ENCODE assay signal across 7 cellular contexts in the genomic region with DNA sequence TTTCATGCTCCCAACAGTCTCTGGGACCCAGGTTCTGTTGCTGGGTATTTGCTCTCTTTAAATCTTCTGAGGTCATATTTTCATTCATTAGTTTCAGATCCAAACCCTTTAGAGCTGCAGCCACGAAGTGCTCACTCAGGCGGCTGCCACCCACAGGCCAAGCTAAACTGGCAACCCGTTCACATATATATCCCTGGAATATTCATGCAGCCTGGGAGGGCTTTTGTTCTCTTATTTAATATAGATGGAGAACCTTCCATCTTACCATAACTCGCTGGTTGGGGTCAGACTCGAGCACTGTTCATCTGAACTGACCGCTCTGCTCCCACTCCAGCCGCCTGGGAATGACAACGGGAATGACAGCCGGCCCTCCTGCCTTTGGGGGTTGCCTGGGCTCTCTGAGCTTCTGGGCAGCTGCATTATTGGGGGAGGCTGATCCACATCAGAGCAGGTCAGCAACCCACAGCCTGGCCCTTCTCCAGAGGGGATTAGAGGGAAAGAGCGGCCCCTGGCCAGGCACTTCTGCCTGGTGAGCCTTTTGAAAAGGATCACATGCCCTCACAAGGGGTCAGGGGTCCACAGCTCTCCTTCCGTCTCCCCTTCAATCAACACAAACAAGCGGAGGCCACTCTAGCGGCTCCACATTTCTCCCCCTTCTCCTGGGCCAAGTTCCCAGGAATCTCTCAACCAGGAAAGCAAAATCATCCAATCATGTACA. TPM values are rescaled to one million over a fixed set of nuclear protein-coding genes. Genes with fewer than 3 reads are reported as not detected.
A peak's percentile ranks its signal among the peaks of the same experiment; 100 is the strongest.
DNase-seq lines count a peak whose midpoint lies in the region; FAIRE-seq and TF ChIP-seq lines count a peak whose summit lies in the region.

No MANE protein-coding gene starts in this region.

- H3K27me3 ChIP-seq in WERI-Rb-1 (ENCODE audit: insufficient read depth, low read depth, severe bottlenecking) (no peaks in the 10 kb centered on the region), stomach (no peaks in the 10 kb centered on the region)

- CTCF ChIA-PET in activated naive CD4-positive, alpha-beta T cell treated with anti-CD3 and anti-CD28 coated beads, Interleukin-2, amount 10 ng/mL, durations not matched to agents 7 days and 5 days (lab: Charles Lee) = interaction anchor here (1.2 to 2.4 kb wide), 2 partner anchors 11 to 312 kb away, joined by 4 to 8 read pairs; no protein-coding TSS in a partner anchor

- TF ChIP-seq EP300 in stomach (IDR thresholded peaks at IDR 0.05) = no peak

- peaks cover 8% of the 10 kb centered on the region for H3K36me3 ChIP-seq in WERI-Rb-1
- H3K36me3 ChIP-seq in stomach = peaks cover 0 to 9% (median 0%) of the 10 kb centered on the region in 4 donors

- H3K9me3 ChIP-seq in WERI-Rb-1 (ENCODE audit: severe bottlenecking) = no peaks in the 10 kb centered on the region
- H3K9me3 ChIP-seq in stomach = no peaks in the 10 kb centered on the region

- FAIRE-seq in islet of Langerhans (lab: Jason Lieb, UNC) = peak; percentile 74
- FAIRE-seq in GM12892 (lab: Jason Lieb, UNC) = no peak

- 0 out of 2 replicates have a peak overlapping the region, but pooled peaks have one; percentile 34 for H3K27ac ChIP-seq in WERI-Rb-1
- H3K27ac ChIP-seq in stomach = peak overlapping the region; percentile 51 to 87 (median 81)

- peak; percentile 37 for TF ChIP-seq CTCF in GM20000 (IDR thresholded peaks at IDR 0.05; ENCODE audit: extremely low read depth, missing control alignments)
- TF ChIP-seq CTCF in WERI-Rb-1 (IDR thresholded peaks at IDR 0.05; ENCODE audit: low read depth, low read length) = 0 out of 2 replicates have a peak, but pooled peaks have one; percentile 6
- no peak for TF ChIP-seq CTCF in stomach (IDR thresholded peaks at IDR 0.05)

- H3K27me3 Mint-ChIP-seq in activated naive CD4-positive, alpha-beta T cell treated with anti-CD3 and anti-CD28 coated beads, Interleukin-2, amount 10 ng/mL, durations not matched to agents 7 days and 5 days = no peaks in the 10 kb centered on the region

- no peak overlapping the region for H3K27ac Mint-ChIP-seq in activated naive CD4-positive, alpha-beta T cell treated with anti-CD3 and anti-CD28 coated beads, Interleukin-2, amount 10 ng/mL, durations not matched to agents 7 days and 5 days

- H3K9me3 Mint-ChIP-seq in activated naive CD4-positive, alpha-beta T cell treated with anti-CD3 and anti-CD28 coated beads, Interleukin-2, amount 10 ng/mL, durations not matched to agents 7 days and 5 days = no peaks in the 10 kb centered on the region

- H3K36me3 Mint-ChIP-seq in activated naive CD4-positive, alpha-beta T cell treated with anti-CD3 and anti-CD28 coated beads, Interleukin-2, amount 10 ng/mL, durations not matched to agents 7 days and 5 days = peaks cover 17% of the 10 kb centered on the region

- TF ChIP-seq POLR2A in stomach (IDR thresholded peaks at IDR 0.05) (no peak), GM12892 (IDR thresholded peaks at IDR 0.05; ENCODE audit: low read depth, low read length) (no peak)

- H3K4me3 ChIP-seq in WERI-Rb-1 (ENCODE audit: low read depth, low read length) (no peak overlapping the region), stomach (peak overlapping the region in 1 of 4 donors; percentile 10)

- H3K4me3 Mint-ChIP-seq in activated naive CD4-positive, alpha-beta T cell treated with anti-CD3 and anti-CD28 coated beads, Interleukin-2, amount 10 ng/mL, durations not matched to agents 7 days and 5 days = no peak overlapping the region

- intact Hi-C loops in stomach (cut with DNase I; ENCODE audit: low total_unique reads) = no loop called here

- peaks cover 12% of the 10 kb centered on the region for H3K4me1 Mint-ChIP-seq in activated naive CD4-positive, alpha-beta T cell treated with anti-CD3 and anti-CD28 coated beads, Interleukin-2, amount 10 ng/mL, durations not matched to agents 7 days and 5 days

- H3K4me1 ChIP-seq in stomach = peaks cover 56 to 87% (median 70%) of the 10 kb centered on the region in 4 donors

- DNase-seq in GM20000 (ENCODE audit: low spot score) (no peak), WERI-Rb-1 (peak; percentile 44), stomach (no peak), GM12892 (ENCODE audit: insufficient read length) (no peak)
- no peak for DNase-seq in activated naive CD4-positive, alpha-beta T cell treated with anti-CD3 and anti-CD28 coated beads, Interleukin-2, amount 10 ng/mL, durations not matched to agents 7 days and 5 days
- no peak for DNase-seq in stimulated activated naive CD4-positive, alpha-beta T cell treated with Interleukin-2 at 50 U/mL for 16 hours (lab: John Stamatoyannopoulos, UW)

- WGBS in stomach, 5 donors = 48 to 57% (median 55%) methylated on average over 13 of the region's 13 CpGs

RNA-seq across cellular contexts. Expression of gene TMEM184B, which starts 11.9 kb away (rescaled TPM):
- total RNA-seq in stomach = 100 to 1,000 TPM in 1 of 5 donors, 10 to 100 TPM in 4; 27.0 to 110 (median 75.9) TPM
- polyA plus RNA-seq in stomach = 10 to 100 TPM in 2 of 3 donors, 1 to 10 TPM in 1; 10.0 to 13.8 (median 10.8) TPM
- polyA plus RNA-seq in GM12892 (2012; ENCODE audit: missing spikeins) = 3.6 TPM

RNA-seq across cellular contexts. Expression of gene CSNK1E, which starts 56.3 kb away (rescaled TPM):
- total RNA-seq in stomach = 100 to 1,000 TPM in 2 of 5 donors, 10 to 100 TPM in 3; 19.4 to 135 (median 93.9) TPM
- 10 to 100 TPM; 47.5 to 69.3 (median 66.9) TPM for polyA plus RNA-seq in stomach
- polyA plus RNA-seq in GM12892 (2012; ENCODE audit: missing spikeins) = 53.9 TPM

RNA-seq across cellular contexts. Expression of gene MAFF, which starts 59.1 kb away (rescaled TPM):
- total RNA-seq in stomach = 100 to 1,000 TPM in 2 of 5 donors, 10 to 100 TPM in 1, 1 to 10 TPM in 1, under 1 TPM in 1; 0.58 to 130 (median 58.9) TPM
- 10 to 100 TPM; 16.0 to 65.7 (median 35.7) TPM for polyA plus RNA-seq in stomach
- polyA plus RNA-seq in GM12892 (2012; ENCODE audit: missing spikeins) = 3.5 TPM

Comparison
In these comparisons a context has a peak if more than half of its experiments do, and no peak if none do; other contexts are left out.
1. CTCF ChIP-seq: peak in GM20000 (single experiment) and WERI-Rb-1 (single experiment); none in stomach (0 of 7).